In genomic region chr11:104968856-104969776, GRCh38 we compare ENCODE assay signal across 8 cellular contexts. TPM values are rescaled to one million over a fixed set of nuclear protein-coding genes. Genes with fewer than 3 reads are reported as not detected.
DNase-seq lines count a peak whose midpoint lies in the region; ATAC-seq, FAIRE-seq and TF ChIP-seq lines count a peak whose summit lies in the region.

No MANE protein-coding gene starts in this region.

- H3K9me3 Mint-ChIP-seq in CD8-positive, alpha-beta T cell, result peaks cover 11% of the 10 kb centered on the region
- peaks cover 18% of the 10 kb centered on the region for H3K9me3 Mint-ChIP-seq in progenitor cell of endocrine pancreas (ENCODE audit: low read depth)

- H3K9me3 ChIP-seq in CD8-positive, alpha-beta T cell (ENCODE audit: low read length), result no peaks in the 10 kb centered on the region

- peak overlapping the region; percentile 97 for H3K27ac Mint-ChIP-seq in CD8-positive, alpha-beta T cell
- H3K27ac Mint-ChIP-seq in progenitor cell of endocrine pancreas, result peak overlapping the region; percentile 81

- H3K27ac ChIP-seq in CD8-positive, alpha-beta T cell (ENCODE audit: low read depth, low read length), result peak overlapping the region; percentile 71

- no peak for DNase-seq in CD8-positive, alpha-beta T cell
- DNase-seq in UCSD-AML1 (lab: John Stamatoyannopoulos, UW; ENCODE audit: unreplicated experiment), result peak; percentile 16
- DNase-seq in fibroblast of villous mesenchyme (ENCODE audit: low read depth), result peak; percentile 46
- DNase-seq in progenitor cell of endocrine pancreas (ENCODE audit: low spot score, unreplicated experiment), result no peak
- DNase-seq in cerebellar cortex (ENCODE audit: low spot score), result no peak
- no peak for DNase-seq in frontal cortex (ENCODE audit: low spot score in 2 of 2)
- no peak for DNase-seq in activated CD8-positive, alpha-beta memory T cell treated with anti-CD3 and anti-CD28 coated beads, Interleukin-2, amount 50 U/mL, for 4 hours

- CTCF ChIA-PET in CD8-positive, alpha-beta T cell (lab: Charles Lee), result interaction anchor here (1.0 kb wide), 1 partner anchor 8 kb away, joined by 3 read pairs; no protein-coding TSS in a partner anchor

- H3K4me1 ChIP-seq in CD8-positive, alpha-beta T cell (ENCODE audit: insufficient read depth, low read length), result peaks cover 28% of the 10 kb centered on the region

- H3K4me3 Mint-ChIP-seq in CD8-positive, alpha-beta T cell, result peak overlapping the region; percentile 96
- no peak overlapping the region for H3K4me3 Mint-ChIP-seq in progenitor cell of endocrine pancreas (ENCODE audit: low read depth)

- no peaks in the 10 kb centered on the region for H3K27me3 Mint-ChIP-seq in CD8-positive, alpha-beta T cell (ENCODE audit: low read depth)
- H3K27me3 Mint-ChIP-seq in progenitor cell of endocrine pancreas, result no peaks in the 10 kb centered on the region

- H3K4me1 Mint-ChIP-seq in CD8-positive, alpha-beta T cell (ENCODE audit: low read depth), result peaks cover 34% of the 10 kb centered on the region
- H3K4me1 Mint-ChIP-seq in progenitor cell of endocrine pancreas (ENCODE audit: low read depth), result peaks cover 24% of the 10 kb centered on the region

- peaks cover 41% of the 10 kb centered on the region for H3K36me3 Mint-ChIP-seq in CD8-positive, alpha-beta T cell
- H3K36me3 Mint-ChIP-seq in progenitor cell of endocrine pancreas (ENCODE audit: insufficient read depth), result no peaks in the 10 kb centered on the region

- FAIRE-seq in frontal cortex (lab: Jason Lieb, UNC), result no peak

- POLR2A ChIA-PET in CD8-positive, alpha-beta T cell (lab: Charles Lee), result interaction anchor here (1.1 kb wide), 1 partner anchor 63 kb away, joined by 3 read pairs; no protein-coding TSS in a partner anchor

- H3K4me3 ChIP-seq in CD8-positive, alpha-beta T cell (ENCODE audit: low read depth, low read length), result peak overlapping the region; percentile 66
- H3K4me3 ChIP-seq in fibroblast of villous mesenchyme (ENCODE audit: low read depth, low read length), result peak overlapping the region; percentile 68

- ATAC-seq in CD8-positive, alpha-beta T cell, result no peak
- peak; percentile 4 for ATAC-seq in HG02885 (IDR thresholded peaks at IDR 0.05; ENCODE audit: poor library complexity, unreplicated experiment)

- no peaks in the 10 kb centered on the region for H3K36me3 ChIP-seq in CD8-positive, alpha-beta T cell (ENCODE audit: insufficient read depth, low read length)

- TF ChIP-seq CTCF in CD8-positive, alpha-beta T cell (IDR thresholded peaks at IDR 0.05), result no peak
- TF ChIP-seq CTCF in fibroblast of villous mesenchyme (IDR thresholded peaks at IDR 0.05; ENCODE audit: insufficient read depth, low read depth, low read length), result no peak
- TF ChIP-seq CTCF in progenitor cell of endocrine pancreas (IDR thresholded peaks at IDR 0.05; ENCODE audit: unreplicated experiment), result no peak

- H3K27me3 ChIP-seq in CD8-positive, alpha-beta T cell (ENCODE audit: insufficient read depth, low read length), result no peaks in the 10 kb centered on the region

- intact Hi-C loops in CD8-positive, alpha-beta T cell (cut with DNase I, micrococcal nuclease), result loop anchor here in 1 of 2 experiments (5.0 to 10.0 kb wide), 4 partner anchors 54 to 1108 kb away; partner anchors contain the start of genes AASDHPPT and KBTBD3

RNA-seq across cellular contexts. Expression of gene CASP4, which starts 0.7 kb away (rescaled TPM):
- total RNA-seq in CD8-positive, alpha-beta T cell, result 10 to 100 TPM; 63.5 to 75.5 TPM
- total RNA-seq in fibroblast of villous mesenchyme (87.0 and 133 TPM in 2 replicates), progenitor cell of endocrine pancreas (0.98 TPM in 1 of 2 replicates, not detected in the other), frontal cortex (2.9 TPM)

RNA-seq across cellular contexts. Expression of gene CASP5, which starts 53.9 kb away (rescaled TPM):
- not detected for total RNA-seq in CD8-positive, alpha-beta T cell
- total RNA-seq in fibroblast of villous mesenchyme (0.43 TPM in 1 of 2 replicates, not detected in the other), progenitor cell of endocrine pancreas (not detected in 2 replicates), frontal cortex (not detected)

Comparison
In these comparisons a context has a peak if more than half of its experiments do, and no peak if none do; other contexts are left out.
1. DNase-seq: peak in UCSD-AML1 (single experiment) and fibroblast of villous mesenchyme (single experiment); none in CD8-positive, alpha-beta T cell (0 of 7), progenitor cell of endocrine pancreas (single experiment), cerebellar cortex (single experiment), frontal cortex (0 of 2) and activated CD8-positive, alpha-beta memory T cell treated with anti-CD3 and anti-CD28 coated beads, Interleukin-2, amount 50 U/mL, for 4 hours (single experiment).
2. RNA of gene CASP4, which starts 0.7 kb away (total RNA-seq): 87.0 to 133 TPM in fibroblast of villous mesenchyme and 63.5 to 75.5 TPM in CD8-positive, alpha-beta T cell; 2.9 TPM in frontal cortex (single experiment) and 0.98 TPM in progenitor cell of endocrine pancreas; every median in the first group is over 10 times any median in the second.